ENCODE assay signal across 8 cellular contexts in genomic region chr1:45687753-45688737, GRCh38. TPM values are rescaled to one million over a fixed set of nuclear protein-coding genes. Genes with fewer than 3 reads are reported as not detected.
DNase-seq lines count a peak whose midpoint lies in the region; ATAC-seq, FAIRE-seq and TF ChIP-seq lines count a peak whose summit lies in the region.

Gene TMEM69, plus strand, starts transcription at chr1:45688181. Its CDS starts 2,888 bp downstream, at chr1:45691069.

- DNase-seq in BE2C (peak; percentile 65), H7 (peak; percentile 81), NCI-H2227 treated with DMSO at 0.1 percent for 48 hours (lab: John Stamatoyannopoulos, UW) (peak; percentile 92), WERI-Rb-1 (peak; percentile 74), mammary epithelial cell (peak; percentile 87), iPS-NIHi7 (ENCODE audit: extremely low spot score) (peak; percentile 87), small intestine (peak; percentile 92)

- no peaks in the 10 kb centered on the region for H4K20me1 ChIP-seq in mammary epithelial cell (ENCODE audit: insufficient read depth, low read length)

- H2AFZ ChIP-seq in mammary epithelial cell (ENCODE audit: low read depth, low read length): peak within 1 kb of the TSS; percentile 98

- H3K27ac ChIP-seq in WERI-Rb-1 (peak within 1 kb of the TSS; percentile 95), mammary epithelial cell (ENCODE audit: insufficient read depth, low read depth, low read length) (peak within 1 kb of the TSS; percentile 93), small intestine (ENCODE audit: low read depth in 1 of 2, low read length in 1 of 2) (peak within 1 kb of the TSS; percentile 99 to 100)

- no peak for FAIRE-seq in small intestine (lab: Jason Lieb, UNC)

- H3K9me3 ChIP-seq in BE2C: no peaks in the 10 kb centered on the region
- H3K9me3 ChIP-seq in WERI-Rb-1 (ENCODE audit: severe bottlenecking): no peaks in the 10 kb centered on the region
- H3K9me3 ChIP-seq in mammary epithelial cell (replicated peaks; ENCODE audit: insufficient read depth, low read length): no peaks in the 10 kb centered on the region
- no peaks in the 10 kb centered on the region for H3K9me3 ChIP-seq in small intestine (ENCODE audit: control insufficient read depth, low read depth)

- TF ChIP-seq CTCF in BE2C (IDR thresholded peaks at IDR 0.05; ENCODE audit: low read depth, low read length): no peak
- no peak for TF ChIP-seq CTCF in WERI-Rb-1 (IDR thresholded peaks at IDR 0.05; ENCODE audit: low read depth, low read length)
- TF ChIP-seq CTCF in mammary epithelial cell (conservative IDR thresholded peaks at IDR 0.05 in 1 of 2, IDR thresholded peaks at IDR 0.05 in 1 of 2; ENCODE audit: extremely low read depth in 1 of 2, insufficient read depth in 1 of 2, low read depth in 1 of 2, low read length in 2 of 2): peak; percentile 18 to 22

- ATAC-seq in HG03039 (IDR thresholded peaks at IDR 0.05; ENCODE audit: unreplicated experiment): no peak

- peak within 1 kb of the TSS; percentile 90 for H3K9ac ChIP-seq in mammary epithelial cell (ENCODE audit: insufficient read depth, low read length)

- no peaks in the 10 kb centered on the region for H3K4me1 ChIP-seq in BE2C
- H3K4me1 ChIP-seq in mammary epithelial cell (ENCODE audit: insufficient read depth, low read length): peaks cover 9% of the 10 kb centered on the region
- H3K4me1 ChIP-seq in small intestine (ENCODE audit: control insufficient read depth in 2 of 2, insufficient read depth in 1 of 2, low read depth in 1 of 2, low read length in 1 of 2): no peaks in the 10 kb centered on the region

- in situ Hi-C loops in mammary epithelial cell (cut with MboI; ENCODE audit: low sequenced_read_pairs in 2 of 2): loop anchor here in 1 of 2 donors (25.0 kb wide), 1 partner anchor 499 kb away; the partner anchor contains the start of genes P3R3URF, POMGNT1 and TSPAN1

- H3K27me3 ChIP-seq in BE2C (no peaks in the 10 kb centered on the region), H7 (ENCODE audit: control insufficient read depth, insufficient read depth, low read length) (no peaks in the 10 kb centered on the region), WERI-Rb-1 (ENCODE audit: insufficient read depth, low read depth, severe bottlenecking) (no peaks in the 10 kb centered on the region), mammary epithelial cell (ENCODE audit: insufficient read depth, low read length) (no peaks in the 10 kb centered on the region), small intestine (ENCODE audit: control insufficient read depth in 2 of 2, insufficient read depth in 2 of 2, low read length in 2 of 2) (no peaks in the 10 kb centered on the region)

- no TSS peak for BruUV-seq in mammary epithelial cell (replicated peaks; lab: Mats Ljungman, UMichigan)

- H3K4me2 ChIP-seq in mammary epithelial cell (ENCODE audit: insufficient read depth, low read depth, low read length): peak within 1 kb of the TSS; percentile 87

- WGBS in mammary epithelial cell (ENCODE audit: low coverage, missing lambda C conversion rate): under 1% methylated on average over 17 of the region's 24 CpGs
- WGBS in small intestine, 3 donors: 1% methylated on average over 24 of the region's 24 CpGs

- no peaks in the 10 kb centered on the region for H3K36me3 ChIP-seq in BE2C
- H3K36me3 ChIP-seq in H7 (replicated peaks; ENCODE audit: control insufficient read depth, insufficient read depth, low read length): peaks cover 3% of the 10 kb centered on the region; the same call in 1 of the 2 replicates
- H3K36me3 ChIP-seq in WERI-Rb-1: peaks cover 17% of the 10 kb centered on the region
- peaks cover 7% of the 10 kb centered on the region for H3K36me3 ChIP-seq in mammary epithelial cell (ENCODE audit: insufficient read depth, low read length)
- peaks cover 0 to under 1% of the 10 kb centered on the region in 2 donors for H3K36me3 ChIP-seq in small intestine (ENCODE audit: control insufficient read depth in 2 of 2, insufficient read depth in 2 of 2, low read length in 2 of 2)

- CTCF ChIA-PET in mammary epithelial cell (lab: Charles Lee; ENCODE audit: low non-redundant PET): interaction anchor here (0.5 to 0.7 kb wide), 2 partner anchors 75 to 510 kb away, joined by 3 read pairs; no protein-coding TSS in a partner anchor

- intact Hi-C loops in mammary epithelial cell (cut with micrococcal nuclease): loop anchor here (1.0 to 5.0 kb wide), 5 partner anchors 62 to 494 kb away; partner anchors contain the start of genes IPP, MAST2 and PRDX1

- H3K79me2 ChIP-seq in mammary epithelial cell (ENCODE audit: insufficient read depth, low read length): peaks cover 79% of the 10 kb centered on the region

- dilution Hi-C loops in mammary epithelial cell (cut with HindIII; ENCODE audit: low sequenced_read_pairs): no loop called here

- peak within 1 kb of the TSS; percentile 93 for H3K4me3 ChIP-seq in BE2C (ENCODE audit: low read depth, low read length)
- H3K4me3 ChIP-seq in H7 (ENCODE audit: insufficient read depth, low read depth, low read length): peak within 1 kb of the TSS; percentile 52
- peak within 1 kb of the TSS; percentile 66 for H3K4me3 ChIP-seq in WERI-Rb-1 (ENCODE audit: low read depth, low read length)
- H3K4me3 ChIP-seq in mammary epithelial cell (replicated peaks in 1 of 3; ENCODE audit: insufficient read depth in 1 of 3, low read depth in 2 of 3, low read length in 3 of 3): peak within 1 kb of the TSS; percentile 76 to 94 (median 83)
- H3K4me3 ChIP-seq in small intestine (ENCODE audit: low read depth in 1 of 2, low read length in 2 of 2): peak within 1 kb of the TSS; percentile 58 to 77

RNA-seq across cellular contexts. Expression of gene TMEM69, which starts in this region (rescaled TPM):
- 12.9 TPM for polyA plus RNA-seq in BE2C (2012; ENCODE audit: insufficient read depth, insufficient read length, low read depth)
- 143 and 144 TPM in 2 replicates for total RNA-seq in H7 (2014; rRNA removed; shearing (Covaris generic))
- 10 to 100 TPM; 16.0 to 30.4 TPM for total RNA-seq in mammary epithelial cell
- 53.7 TPM for polyA plus RNA-seq in mammary epithelial cell
- 46.2 TPM for polyA minus RNA-seq in mammary epithelial cell
- 10 to 100 TPM; 13.2 to 25.1 (median 13.8) TPM for polyA plus RNA-seq in small intestine

Comparison
In these comparisons a context has a peak if more than half of its experiments do, and no peak if none do; other contexts are left out.
1. CTCF ChIP-seq: peak in mammary epithelial cell (2 of 2); none in BE2C (single experiment) and WERI-Rb-1 (single experiment).
2. Peak in every context shown above with its lines, with median percentiles within 50 percentile points of each other: DNase-seq, H3K4me3 ChIP-seq and H3K27ac ChIP-seq.